ENCODE assay signal across 10 cellular contexts in genomic region chr11:124863137-124863825, GRCh38. TPM values are rescaled to one million over a fixed set of nuclear protein-coding genes. Genes with fewer than 3 reads are reported as not detected.
DNase-seq lines count a peak whose midpoint lies in the region; ATAC-seq and TF ChIP-seq lines count a peak whose summit lies in the region.
"Had no signal": no experiment of that assay in that cellular context is flagged by ENCODE, and none has a peak within 500 bp of the region (broad histone marks: within the 10 kb centered on the region; RNA-seq: fewer than 3 reads in every experiment).

No MANE protein-coding gene starts in this region.

- DNase-seq in GM23338 (ENCODE audit: low spot score) (peak; percentile 72), adipocyte (ENCODE audit: low read depth) (peak; percentile 69), hepatic stellate cell (ENCODE audit: low spot score) (peak; percentile 73), sigmoid colon (peak; percentile 70), GM20000 (ENCODE audit: low spot score) (no peak), GF-D8 (lab: John Stamatoyannopoulos, UW) (no peak), T-helper 2 cell (no peak)

- no peak for TF ChIP-seq POLR2A in sigmoid colon (IDR thresholded peaks at IDR 0.05)

- TF ChIP-seq EP300 in sigmoid colon (IDR thresholded peaks at IDR 0.05), result no peak

- peaks cover 24% of the 10 kb centered on the region for H4K20me1 ChIP-seq in GM23338 (replicated peaks; ENCODE audit: insufficient read depth)

- peaks cover 88% of the 10 kb centered on the region for H3K27me3 Mint-ChIP-seq in GM23338 (ENCODE audit: insufficient read depth, low read depth, poor library complexity)

- H3K4me3 ChIP-seq in GM23338 (peak overlapping the region; percentile 29; the same call in 1 of the 2 replicates), adipocyte (ENCODE audit: low read length) (peak overlapping the region; percentile 38), sigmoid colon (peak overlapping the region in 2 of 4 donors; percentile 32 to 33)

- H3K27ac Mint-ChIP-seq in GM23338, result no peak overlapping the region
- H3K27ac Mint-ChIP-seq: stimulated activated effector memory CD8-positive, alpha-beta T cell treated with anti-CD3 and anti-CD28 coated beads, Interleukin-12 subunit alpha, Interleukin-12 subunit beta, amount 100 ng/mL, for 72 hours had no signal

- no peaks in the 10 kb centered on the region for H3K9me3 ChIP-seq in adipocyte (ENCODE audit: control insufficient read depth, low read length)
- no peaks in the 10 kb centered on the region for H3K9me3 ChIP-seq in sigmoid colon

- H3K27me3 ChIP-seq in GM23338 (ENCODE audit: insufficient read depth), result peaks cover 100% of the 10 kb centered on the region
- peaks cover 81% of the 10 kb centered on the region for H3K27me3 ChIP-seq in adipocyte (replicated peaks; ENCODE audit: control insufficient read depth, insufficient read depth, low read length)
- peaks cover 39 to 99% (median 76%) of the 10 kb centered on the region in 3 donors for H3K27me3 ChIP-seq in sigmoid colon

- TF ChIP-seq CTCF in GM23338 (conservative IDR thresholded peaks at IDR 0.05; ENCODE audit: low read depth in 2 of 2), result no peak
- no peak for TF ChIP-seq CTCF in sigmoid colon (IDR thresholded peaks at IDR 0.05)
- TF ChIP-seq CTCF in GM20000 (IDR thresholded peaks at IDR 0.05; ENCODE audit: extremely low read depth, missing control alignments), result no peak

- no peaks in the 10 kb centered on the region; the same call in 2 of the 3 replicates for H3K9me3 Mint-ChIP-seq in GM23338
- H3K9me3 Mint-ChIP-seq: stimulated activated effector memory CD8-positive, alpha-beta T cell treated with anti-CD3 and anti-CD28 coated beads, Interleukin-12 subunit alpha, Interleukin-12 subunit beta, amount 100 ng/mL, for 72 hours had no signal

- intact Hi-C loops in sigmoid colon (cut with DNase I), result no loop called here

- WGBS in sigmoid colon, 2 donors, result 3 to 5% methylated on average over 31 of the region's 31 CpGs

- H3K27ac ChIP-seq in GM23338 (ENCODE audit: low read depth), result no peak overlapping the region
- no peak overlapping the region for H3K27ac ChIP-seq in sigmoid colon

- H3K4me2 ChIP-seq in GM23338, result peak overlapping the region; percentile 76

- no peaks in the 10 kb centered on the region; the same call in 2 of the 3 replicates for H3K36me3 Mint-ChIP-seq in GM23338 (ENCODE audit: low read depth)
- H3K36me3 Mint-ChIP-seq: stimulated activated effector memory CD8-positive, alpha-beta T cell treated with anti-CD3 and anti-CD28 coated beads, Interleukin-12 subunit alpha, Interleukin-12 subunit beta, amount 100 ng/mL, for 72 hours had no signal

- H3K36me3 ChIP-seq in GM23338 (ENCODE audit: insufficient read depth) (no peaks in the 10 kb centered on the region), adipocyte (ENCODE audit: control insufficient read depth, insufficient read depth, low read length, severe bottlenecking) (no peaks in the 10 kb centered on the region), sigmoid colon (no peaks in the 10 kb centered on the region)

- no peak overlapping the region for H3K9ac ChIP-seq in adipocyte (ENCODE audit: low read length)

- ATAC-seq in GM23338 (peak; percentile 18), GM21737 (IDR thresholded peaks at IDR 0.05; ENCODE audit: unreplicated experiment) (no peak)
- ATAC-seq: stimulated activated effector memory CD8-positive, alpha-beta T cell treated with anti-CD3 and anti-CD28 coated beads, Interleukin-12 subunit alpha, Interleukin-12 subunit beta, amount 100 ng/mL, for 72 hours had no signal

- no peaks in the 10 kb centered on the region for H3F3A ChIP-seq in GM23338 (replicated peaks; ENCODE audit: low read depth)

- no peaks in the 10 kb centered on the region for H3K9me2 ChIP-seq in GM23338 (ENCODE audit: insufficient read depth)

- peak overlapping the region; percentile 57 for H3K4me3 Mint-ChIP-seq in GM23338
- H3K4me3 Mint-ChIP-seq: stimulated activated effector memory CD8-positive, alpha-beta T cell treated with anti-CD3 and anti-CD28 coated beads, Interleukin-12 subunit alpha, Interleukin-12 subunit beta, amount 100 ng/mL, for 72 hours had no signal

- H3K79me2 ChIP-seq in GM23338 (replicated peaks; ENCODE audit: insufficient read depth), result no peaks in the 10 kb centered on the region

- H3K4me1 Mint-ChIP-seq in GM23338, result peaks cover 29% of the 10 kb centered on the region

- H3K4me1 ChIP-seq in GM23338 (ENCODE audit: insufficient read depth) (peaks cover 17% of the 10 kb centered on the region; the same call in 1 of the 2 replicates), adipocyte (ENCODE audit: control insufficient read depth, insufficient read depth, low read length) (peaks cover 25% of the 10 kb centered on the region), sigmoid colon (peaks cover 0 to 37% (median 32%) of the 10 kb centered on the region in 4 donors)

- H2AFZ ChIP-seq in GM23338, result no peak overlapping the region

TF ChIP-seq in GM23338, 12 proteins besides CTCF, POLR2A, EP300 and RAD21:
- TF ChIP-seq REST (IDR thresholded peaks at IDR 0.05; ENCODE audit: unreplicated experiment), result no peak
- TF ChIP-seq EZH2 (IDR thresholded peaks at IDR 0.05; ENCODE audit: low read depth, unreplicated experiment), result peak; percentile 29

RNA-seq across cellular contexts. Expression of gene ROBO3, which starts 2.0 kb away (rescaled TPM):
- total RNA-seq in GM23338 (2014; rRNA removed; shearing (Covaris generic)), result 8.0 and 17.0 TPM in 2 replicates
- 21.0 and 21.4 TPM in 2 replicates for polyA plus RNA-seq in GM23338 (2016; fragmentation: Nextera tagmentation; extraction: Ambion mirVana)
- 10 to 100 TPM in 2 of 4 donors, 1 to 10 TPM in 2; 9.1 to 37.7 (median 10.1) TPM for total RNA-seq in sigmoid colon
- 1 to 10 TPM; 1.6 to 7.8 (median 2.4) TPM for polyA plus RNA-seq in sigmoid colon

RNA-seq across cellular contexts. Expression of gene ROBO4, which starts 34.4 kb away (rescaled TPM):
- total RNA-seq in GM23338 (2014; rRNA removed; shearing (Covaris generic)), result not detected in 2 replicates
- polyA plus RNA-seq in GM23338 (2016; fragmentation: Nextera tagmentation; extraction: Ambion mirVana) (0.28 TPM in 1 of 2 replicates, not detected in the other), sigmoid colon (1 to 10 TPM in 2 of 3 donors, under 1 TPM in 1; 0.46 to 6.2 (median 1.2) TPM)
- total RNA-seq in sigmoid colon, result 10 to 100 TPM in 2 of 4 donors, 1 to 10 TPM in 2; 8.1 to 13.8 (median 11.0) TPM

RNA-seq across cellular contexts. Expression of gene HEPN1, which starts 55.8 kb away (rescaled TPM):
- total RNA-seq in GM23338 (2014; rRNA removed; shearing (Covaris generic)), result not detected in 2 replicates
- polyA plus RNA-seq in GM23338 (2016; fragmentation: Nextera tagmentation; extraction: Ambion mirVana) (not detected in 2 replicates), sigmoid colon (under 1 TPM in 1 of 3 donors, not detected in 2; 0.04 TPM)
- total RNA-seq in sigmoid colon, result not detected
- total RNA-seq: lower leg skin had no signal

Comparison
In these comparisons a context has a peak if more than half of its experiments do, and no peak if none do; other contexts are left out.
1. DNase-seq: peak in GM23338 (single experiment), adipocyte (single experiment), hepatic stellate cell (single experiment) and sigmoid colon (single experiment); none in GM20000 (single experiment), GF-D8 (single experiment) and T-helper 2 cell (0 of 5).